8 cellular contexts compared by ENCODE assay signal in the genomic region with DNA sequence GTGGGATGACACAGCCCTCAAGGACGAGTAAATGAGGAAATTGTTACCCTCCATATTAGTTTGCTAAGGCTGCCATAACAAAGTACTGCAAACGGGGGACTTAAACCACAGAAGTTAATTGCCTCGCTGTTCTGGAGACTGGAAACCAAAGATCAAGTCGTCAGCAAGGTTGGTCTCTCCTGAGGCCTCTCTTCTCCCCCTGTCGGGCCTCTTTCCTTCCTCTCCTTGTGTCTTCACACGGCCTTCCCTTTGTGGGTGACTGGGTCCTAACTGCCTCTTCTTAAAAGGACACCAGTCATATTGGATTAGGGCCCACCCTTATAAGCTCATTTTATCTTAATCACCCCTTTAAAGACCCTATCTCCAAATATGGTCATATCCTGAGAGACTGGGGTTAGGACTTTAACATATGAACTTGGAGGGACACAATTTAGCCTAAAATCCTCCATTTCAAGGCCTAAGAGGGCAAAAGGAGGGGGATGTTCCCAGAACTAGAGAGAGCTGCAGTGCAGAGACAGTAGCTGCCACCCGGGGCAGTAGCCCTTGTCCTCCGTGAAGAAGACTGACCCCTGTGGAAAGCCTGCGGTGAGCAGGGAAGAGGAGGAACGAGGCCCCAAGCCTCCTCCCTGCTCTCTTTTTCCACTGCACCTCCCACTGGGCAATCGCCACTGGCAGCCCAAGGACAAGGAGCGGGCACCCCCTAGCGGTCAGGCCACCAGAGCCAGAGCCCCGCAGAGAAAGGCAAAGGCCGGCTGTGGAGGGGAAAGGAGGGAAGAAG. TPM values are rescaled to one million over a fixed set of nuclear protein-coding genes. Genes with fewer than 3 reads are reported as not detected.
DNase-seq lines count a peak whose midpoint lies in the region; ATAC-seq and TF ChIP-seq lines count a peak whose summit lies in the region.

No MANE protein-coding gene starts in this region.

- peak; percentile 86 to 96 for ATAC-seq in gastrocnemius medialis

- H3K27ac ChIP-seq in hepatocyte (no peak overlapping the region), gastrocnemius medialis (peak overlapping the region; percentile 5 to 62 (median 32))

- intact Hi-C loops in gastrocnemius medialis (cut with DNase I; ENCODE audit: low total_unique reads) = loop anchor here (2.0 to 5.0 kb wide), 2 partner anchors 69 to 555 kb away; no protein-coding TSS in a partner anchor

- H3K79me2 ChIP-seq in hepatocyte = no peaks in the 10 kb centered on the region

- TF ChIP-seq CTCF in hepatocyte (IDR thresholded peaks at IDR 0.05; ENCODE audit: poor library complexity) = peak; percentile 85
- TF ChIP-seq CTCF in gastrocnemius medialis (IDR thresholded peaks at IDR 0.05 in 4 of 5, conservative IDR thresholded peaks at IDR 0.05 in 1 of 5) = peak; percentile 75 to 90 (median 84)

- DNase-seq in GF-D8 (lab: John Stamatoyannopoulos, UW) (peak; percentile 70), H4 (ENCODE audit: low spot score) (peak; percentile 92), Kasumi-1 (lab: John Stamatoyannopoulos, UW) (peak; percentile 94 to 95), T follicular helper cell (ENCODE audit: low read depth) (peak; percentile 36), amygdala (lab: John Stamatoyannopoulos, UW) (peak in 53 of 56 donors; percentile 11 to 79 (median 57)), hepatocyte (ENCODE audit: low spot score) (peak; percentile 88), gastrocnemius medialis (peak; percentile 68 to 83), cerebellar nuclear complex (lab: John Stamatoyannopoulos, UW) (no peak)

- H3K4me3 ChIP-seq in hepatocyte = no peak overlapping the region
- H3K4me3 ChIP-seq in gastrocnemius medialis = no peak overlapping the region

- H3K27me3 ChIP-seq in hepatocyte = no peaks in the 10 kb centered on the region
- H3K27me3 ChIP-seq in gastrocnemius medialis = no peaks in the 10 kb centered on the region

- peak overlapping the region; percentile 44 for H3K4me2 ChIP-seq in hepatocyte

- no peaks in the 10 kb centered on the region for H4K20me1 ChIP-seq in hepatocyte (ENCODE audit: insufficient read depth, poor library complexity, severe bottlenecking)

- TF ChIP-seq POLR2A in gastrocnemius medialis (IDR thresholded peaks at IDR 0.05) = no peak

- H3K36me3 ChIP-seq in hepatocyte (replicated peaks; ENCODE audit: insufficient read depth, low read depth) (no peaks in the 10 kb centered on the region), gastrocnemius medialis (no peaks in the 10 kb centered on the region)

- H3K9me2 ChIP-seq in hepatocyte (replicated peaks; ENCODE audit: insufficient read depth) = no peaks in the 10 kb centered on the region

- 31% methylated on average over 15 of the region's 15 CpGs for WGBS in hepatocyte (ENCODE audit: low lambda C conversion rate, missing lambda C conversion rate)

- H3K9me3 ChIP-seq in hepatocyte (ENCODE audit: low read depth) = no peaks in the 10 kb centered on the region
- H3K9me3 ChIP-seq in gastrocnemius medialis = no peaks in the 10 kb centered on the region

- H3K4me1 ChIP-seq in hepatocyte (ENCODE audit: insufficient read depth) (no peaks in the 10 kb centered on the region), gastrocnemius medialis (peaks cover 4 to 10% of the 10 kb centered on the region in 2 donors)

- H2AFZ ChIP-seq in hepatocyte = no peak overlapping the region

- in situ Hi-C loops in gastrocnemius medialis (cut with MboI; ENCODE audit: low sequenced_read_pairs in 4 of 4) = no loop called here

RNA-seq across cellular contexts. Expression of a gene that starts 35.0 kb away (rescaled TPM):
- total RNA-seq in H4 (2014; rRNA removed; shearing (Covaris generic)) = not detected in 2 replicates
- total RNA-seq in hepatocyte (0.08 and 0.30 TPM in 2 replicates), gastrocnemius medialis (not detected)
- polyA plus RNA-seq in hepatocyte = 1.0 and 1.7 TPM in 2 replicates

RNA-seq across cellular contexts. Expression of a gene that starts 52.9 kb away (rescaled TPM):
- total RNA-seq in H4 (2014; rRNA removed; shearing (Covaris generic)) = 34.4 and 41.9 TPM in 2 replicates
- total RNA-seq in hepatocyte (15.2 and 22.4 TPM in 2 replicates), gastrocnemius medialis (1 to 10 TPM; 6.8 to 9.4 (median 7.3) TPM)
- polyA plus RNA-seq in hepatocyte = 8.0 and 14.7 TPM in 2 replicates

RNA-seq across cellular contexts. Expression of a gene that starts 53.0 kb away (rescaled TPM):
- 29.7 and 37.4 TPM in 2 replicates for total RNA-seq in H4 (2014; rRNA removed; shearing (Covaris generic))
- total RNA-seq in hepatocyte (28.0 and 29.9 TPM in 2 replicates), gastrocnemius medialis (10 to 100 TPM; 27.9 to 75.1 (median 50.8) TPM)
- polyA plus RNA-seq in hepatocyte = 18.0 and 24.8 TPM in 2 replicates

Comparison
In these comparisons a context has a peak if more than half of its experiments do, and no peak if none do; other contexts are left out.
1. DNase-seq: peak in GF-D8 (single experiment), H4 (single experiment), Kasumi-1 (2 of 2), T follicular helper cell (single experiment), amygdala (53 of 56), hepatocyte (single experiment) and gastrocnemius medialis (2 of 2); none in cerebellar nuclear complex (0 of 2).